In the genomic region with DNA sequence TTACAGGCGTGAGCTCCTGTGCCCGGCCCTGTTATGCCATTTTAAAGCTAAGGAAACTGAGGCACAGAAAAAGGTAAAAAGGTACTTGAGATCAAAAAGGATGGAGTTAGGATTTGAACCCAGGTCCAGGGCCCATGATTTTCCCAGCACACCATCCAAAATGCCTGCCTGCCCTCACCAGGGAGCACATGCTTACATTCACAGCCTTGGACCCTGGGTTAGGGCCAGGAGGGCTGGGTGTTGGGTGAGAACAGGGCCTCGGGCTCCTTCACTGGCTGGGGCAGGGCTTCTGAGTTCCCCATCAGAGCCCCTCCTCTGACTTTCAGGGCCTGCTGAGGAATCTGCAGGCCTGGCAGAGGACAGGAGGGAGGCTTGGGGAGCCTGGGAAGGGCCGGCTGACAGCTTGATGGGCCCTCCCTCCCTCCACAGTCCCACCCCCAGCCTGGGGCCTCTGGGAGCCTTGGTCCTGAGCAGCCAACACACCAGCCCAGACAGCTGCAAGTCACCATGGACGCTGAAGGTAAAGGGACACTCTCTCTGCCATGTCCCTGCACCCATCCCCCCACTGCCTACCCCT, we compare ENCODE assay signal across 1 cellular context.
TF ChIP-seq lines count a peak whose summit lies in the region.

A gene (plus strand): TSS at position 490 of the 577 bp plus-strand sequence. CDS start 18 bp downstream, at position 508.

TF ChIP-seq in HepG2, 621 proteins besides CTCF, POLR2A, EP300 and RAD21 (continued from another document):
- TF ChIP-seq, protein P1, sequence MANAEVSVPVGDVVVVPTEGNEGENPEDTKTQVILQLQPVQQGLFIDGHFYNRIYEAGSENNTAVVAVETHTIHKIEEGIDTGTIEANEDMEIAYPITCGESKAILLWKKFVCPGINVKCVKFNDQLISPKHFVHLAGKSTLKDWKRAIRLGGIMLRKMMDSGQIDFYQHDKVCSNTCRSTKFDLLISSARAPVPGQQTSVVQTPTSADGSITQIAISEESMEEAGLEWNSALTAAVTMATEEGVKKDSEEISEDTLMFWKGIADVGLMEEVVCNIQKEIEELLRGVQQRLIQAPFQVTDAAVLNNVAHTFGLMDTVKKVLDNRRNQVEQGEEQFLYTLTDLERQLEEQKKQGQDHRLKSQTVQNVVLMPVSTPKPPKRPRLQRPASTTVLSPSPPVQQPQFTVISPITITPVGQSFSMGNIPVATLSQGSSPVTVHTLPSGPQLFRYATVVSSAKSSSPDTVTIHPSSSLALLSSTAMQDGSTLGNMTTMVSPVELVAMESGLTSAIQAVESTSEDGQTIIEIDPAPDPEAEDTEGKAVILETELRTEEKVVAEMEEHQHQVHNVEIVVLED (CRISPR knock-in tag; IDR thresholded peaks at IDR 0.05; ENCODE audit: borderline replicate concordance), result no peak
- TF ChIP-seq FIP1L1 (IDR thresholded peaks at IDR 0.05; ENCODE audit: borderline replicate concordance, insufficient read depth, low read depth, low read length), result no peak
- TF ChIP-seq, protein P2, sequence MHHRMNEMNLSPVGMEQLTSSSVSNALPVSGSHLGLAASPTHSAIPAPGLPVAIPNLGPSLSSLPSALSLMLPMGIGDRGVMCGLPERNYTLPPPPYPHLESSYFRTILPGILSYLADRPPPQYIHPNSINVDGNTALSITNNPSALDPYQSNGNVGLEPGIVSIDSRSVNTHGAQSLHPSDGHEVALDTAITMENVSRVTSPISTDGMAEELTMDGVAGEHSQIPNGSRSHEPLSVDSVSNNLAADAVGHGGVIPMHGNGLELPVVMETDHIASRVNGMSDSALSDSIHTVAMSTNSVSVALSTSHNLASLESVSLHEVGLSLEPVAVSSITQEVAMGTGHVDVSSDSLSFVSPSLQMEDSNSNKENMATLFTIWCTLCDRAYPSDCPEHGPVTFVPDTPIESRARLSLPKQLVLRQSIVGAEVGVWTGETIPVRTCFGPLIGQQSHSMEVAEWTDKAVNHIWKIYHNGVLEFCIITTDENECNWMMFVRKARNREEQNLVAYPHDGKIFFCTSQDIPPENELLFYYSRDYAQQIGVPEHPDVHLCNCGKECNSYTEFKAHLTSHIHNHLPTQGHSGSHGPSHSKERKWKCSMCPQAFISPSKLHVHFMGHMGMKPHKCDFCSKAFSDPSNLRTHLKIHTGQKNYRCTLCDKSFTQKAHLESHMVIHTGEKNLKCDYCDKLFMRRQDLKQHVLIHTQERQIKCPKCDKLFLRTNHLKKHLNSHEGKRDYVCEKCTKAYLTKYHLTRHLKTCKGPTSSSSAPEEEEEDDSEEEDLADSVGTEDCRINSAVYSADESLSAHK (CRISPR knock-in tag; IDR thresholded peaks at IDR 0.05; ENCODE audit: borderline replicate concordance), result no peak
